Comparison of ENCODE assay signal across 10 cellular contexts in the genomic region with DNA sequence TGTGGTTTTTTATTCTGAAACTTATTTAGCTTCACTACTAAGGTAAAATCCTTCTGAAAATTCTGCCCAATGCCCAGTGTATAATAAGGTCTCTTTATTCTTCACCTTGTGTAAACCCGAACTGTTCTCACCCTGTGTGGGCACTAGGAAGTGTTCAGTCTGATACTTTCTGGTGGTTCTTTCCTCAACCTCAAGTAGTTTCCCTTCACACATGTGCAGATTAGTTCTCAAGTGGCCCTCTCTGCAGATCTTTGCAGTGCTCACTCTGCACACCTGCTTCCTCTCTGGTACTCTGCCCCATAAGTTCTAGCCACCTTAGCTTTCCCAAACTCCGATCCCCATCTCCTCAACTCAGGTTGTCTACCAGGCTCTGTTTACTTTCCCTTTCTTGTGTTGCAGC.
DNase-seq lines count a peak whose midpoint lies in the region; ATAC-seq, FAIRE-seq and TF ChIP-seq lines count a peak whose summit lies in the region.
"Had no signal": no experiment of that assay in that cellular context is flagged by ENCODE, and none has a peak within 500 bp of the region (broad histone marks: within the 10 kb centered on the region; RNA-seq: fewer than 3 reads in every experiment).

No MANE protein-coding gene starts in this region.

- H3K36me3 Mint-ChIP-seq in activated CD4-positive, alpha-beta T cell treated with anti-CD3 and anti-CD28 coated beads, Interleukin-2, amount 10 ng/mL, durations not matched to agents 24 days and 14 days (ENCODE audit: low read depth) = no peaks in the 10 kb centered on the region
- no peaks in the 10 kb centered on the region for H3K36me3 Mint-ChIP-seq in nephron progenitor cell (ENCODE audit: low read depth)

- H3K27me3 ChIP-seq in pancreas = no peaks in the 10 kb centered on the region

- H3K4me3 ChIP-seq in pancreas = no peak overlapping the region

- no peaks in the 10 kb centered on the region for H3K36me3 ChIP-seq in pancreas

- H3K27ac ChIP-seq in pancreas = no peak overlapping the region

- H3K27me3 Mint-ChIP-seq in activated CD4-positive, alpha-beta T cell treated with anti-CD3 and anti-CD28 coated beads, Interleukin-2, amount 10 ng/mL, durations not matched to agents 24 days and 14 days = no peaks in the 10 kb centered on the region
- peaks cover 4% of the 10 kb centered on the region for H3K27me3 Mint-ChIP-seq in nephron progenitor cell (ENCODE audit: low read depth, poor library complexity)

- peaks cover 0 to 15% (median 10%) of the 10 kb centered on the region in 3 donors for H3K4me1 ChIP-seq in pancreas

- H3K9me3 Mint-ChIP-seq in activated CD4-positive, alpha-beta T cell treated with anti-CD3 and anti-CD28 coated beads, Interleukin-2, amount 10 ng/mL, durations not matched to agents 24 days and 14 days = no peaks in the 10 kb centered on the region
- no peaks in the 10 kb centered on the region for H3K9me3 Mint-ChIP-seq in nephron progenitor cell

- WGBS in pancreas, 2 donors = 61% methylated on average over 2 of the region's 2 CpGs

- peak; percentile 4 for DNase-seq in activated CD4-positive, alpha-beta T cell treated with anti-CD3 and anti-CD28 coated beads for 48 hours
- no peak for DNase-seq in activated CD4-positive, alpha-beta T cell treated with anti-CD3 and anti-CD28 coated beads, Interleukin-2, amount 10 ng/mL, durations not matched to agents 24 days and 14 days
- DNase-seq in nephron progenitor cell (no peak), epidermal melanocyte (ENCODE audit: insufficient read length, low spot score) (no peak), pancreas (no peak), left ventricle myocardium superior (no peak)
- DNase-seq: ACHN, aorta had no signal

- no peaks in the 10 kb centered on the region for H3K9me3 ChIP-seq in pancreas

- no peak for FAIRE-seq in pancreas (lab: Jason Lieb, UNC)

- peaks cover 10% of the 10 kb centered on the region for H3K4me1 Mint-ChIP-seq in activated CD4-positive, alpha-beta T cell treated with anti-CD3 and anti-CD28 coated beads, Interleukin-2, amount 10 ng/mL, durations not matched to agents 24 days and 14 days
- H3K4me1 Mint-ChIP-seq in nephron progenitor cell = peaks cover 24% of the 10 kb centered on the region

- intact Hi-C loops in activated CD4-positive, alpha-beta T cell treated with anti-CD3 and anti-CD28 coated beads, Interleukin-2, amount 10 ng/mL, durations not matched to agents 24 days and 14 days (cut with micrococcal nuclease) = no loop called here
- intact Hi-C loops in pancreas (cut with DNase I) = no loop called here
- intact Hi-C loops in left ventricle myocardium superior (cut with micrococcal nuclease) = no loop called here

- peak; percentile 83 for ATAC-seq in GM21717 (IDR thresholded peaks at IDR 0.05; ENCODE audit: unreplicated experiment)
- ATAC-seq in HG03442 (IDR thresholded peaks at IDR 0.05; ENCODE audit: unreplicated experiment) = peak; percentile 98
- ATAC-seq in pancreas = no peak
- ATAC-seq in left ventricle myocardium superior = no peak

- H3K27ac Mint-ChIP-seq in activated CD4-positive, alpha-beta T cell treated with anti-CD3 and anti-CD28 coated beads, Interleukin-2, amount 10 ng/mL, durations not matched to agents 24 days and 14 days = no peak overlapping the region
- peak overlapping the region; percentile 5 for H3K27ac Mint-ChIP-seq in nephron progenitor cell

- no peak for TF ChIP-seq CTCF in nephron progenitor cell (IDR thresholded peaks at IDR 0.05)
- TF ChIP-seq CTCF in pancreas (IDR thresholded peaks at IDR 0.05) = no peak

- no peak overlapping the region for H3K4me3 Mint-ChIP-seq in activated CD4-positive, alpha-beta T cell treated with anti-CD3 and anti-CD28 coated beads, Interleukin-2, amount 10 ng/mL, durations not matched to agents 24 days and 14 days
- no peak overlapping the region for H3K4me3 Mint-ChIP-seq in nephron progenitor cell

Comparison
In these comparisons a context has a peak if more than half of its experiments do, and no peak if none do; other contexts are left out.
1. ATAC-seq: peak in GM21717 (single experiment) and HG03442 (single experiment); none in pancreas (0 of 4) and left ventricle myocardium superior (single experiment).